In the genomic region with DNA sequence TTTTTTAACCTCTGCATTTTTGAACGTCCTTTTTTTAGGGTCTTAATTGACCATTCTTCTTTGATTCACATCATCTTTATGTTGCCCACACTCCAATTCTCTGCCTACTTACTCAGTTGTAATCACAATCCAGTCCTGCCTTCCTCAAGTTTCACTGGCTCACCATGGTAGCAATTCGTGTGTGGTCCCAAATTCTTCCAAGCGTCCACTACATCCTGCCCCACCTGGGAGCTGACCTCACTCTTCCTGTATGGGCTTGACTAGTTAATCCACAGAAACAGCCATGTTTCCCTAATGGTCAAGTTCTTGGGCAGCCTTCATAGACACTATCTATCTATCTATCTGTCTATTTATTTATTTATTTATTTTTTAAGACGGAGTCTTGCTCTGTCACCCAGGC, we compare ENCODE assay signal across 24 cellular contexts. TPM values are rescaled to one million over a fixed set of nuclear protein-coding genes. Genes with fewer than 3 reads are reported as not detected.
"Had no signal": no experiment of that assay in that cellular context is flagged by ENCODE, and none has a peak within 500 bp of the region (broad histone marks: within the 10 kb centered on the region; RNA-seq: fewer than 3 reads in every experiment).

No MANE protein-coding gene starts in this region.

- FAIRE-seq: islet of Langerhans had no signal

- ATAC-seq: activated CD8-positive, alpha-beta T cell treated with anti-CD3 and anti-CD28 coated beads for 36 hours had no signal

- H3K36me3 ChIP-seq: cardiac muscle cell, thyroid gland had no signal

- DNase-seq: activated CD4-positive, alpha-beta T cell treated with anti-CD3 and anti-CD28 coated beads, Interleukin-2, amount 10 ng/mL, durations not matched to agents 24 days and 14 days; activated CD8-positive, alpha-beta T cell treated with anti-CD3 and anti-CD28 coated beads for 36 hours; activated naive CD4-positive, alpha-beta T cell treated with Interleukin-2 at 50 U/mL for 16 hours; activated T-cell treated with anti-CD3 and anti-CD28 coated beads, Interleukin-2, amount 50 U/mL, for 24 hours; foreskin fibroblast; glutamatergic neuron; hippocampal formation; left ventricle myocardium inferior; mammary epithelial cell; midbrain; nucleus accumbens; stimulated activated CD4-positive, alpha-beta T cell treated with anti-CD3 and anti-CD28 coated beads, Interleukin-12 subunit alpha, Interleukin-12 subunit beta, amount 100 ng/mL, for 4 hours; stimulated activated CD4-positive, alpha-beta T cell treated with anti-CD3 and anti-CD28 coated beads, Interleukin-1b, Interleukin-23, amount 100 ng/mL, for 48 hours; stimulated activated CD8-positive, alpha-beta memory T cell treated with anti-CD3 and anti-CD28 coated beads, Interleukin-4, amount 100 ng/mL, for 48 hours; stimulated activated naive CD4-positive, alpha-beta T cell treated with Interleukin-2 at 50 U/mL for 16 hours; T1000; thyroid gland had no signal

- H3K9me3 Mint-ChIP-seq: activated CD4-positive, alpha-beta T cell treated with anti-CD3 and anti-CD28 coated beads, Interleukin-2, amount 10 ng/mL, durations not matched to agents 24 days and 14 days; activated CD8-positive, alpha-beta T cell treated with anti-CD3 and anti-CD28 coated beads for 36 hours; activated T-cell treated with anti-CD3 and anti-CD28 coated beads, Interleukin-2, amount 50 U/mL, for 24 hours; activated T-helper 2 cell treated with anti-CD3 and anti-CD28 coated beads, Interferon-gamma antibody, Interleukin-2, Interleukin-4, amounts not matched to agents 10 μg/mL and 5 μg/mL and 100 μg/mL, durations not matched to agents 14 hours and 24 hours and 36 hours; nephron had no signal

- H3K27ac Mint-ChIP-seq: activated CD4-positive, alpha-beta T cell treated with anti-CD3 and anti-CD28 coated beads, Interleukin-2, amount 10 ng/mL, durations not matched to agents 24 days and 14 days; activated CD8-positive, alpha-beta T cell treated with anti-CD3 and anti-CD28 coated beads for 36 hours; activated T-cell treated with anti-CD3 and anti-CD28 coated beads, Interleukin-2, amount 50 U/mL, for 24 hours; activated T-helper 2 cell treated with anti-CD3 and anti-CD28 coated beads, Interferon-gamma antibody, Interleukin-2, Interleukin-4, amounts not matched to agents 10 μg/mL and 5 μg/mL and 100 μg/mL, durations not matched to agents 14 hours and 24 hours and 36 hours; nephron; progenitor cell of endocrine pancreas had no signal

- H3K27me3 ChIP-seq: ascending aorta, cardiac muscle cell, thyroid gland had no signal

- H3K4me1 Mint-ChIP-seq: nephron had no signal

- H3K4me3 ChIP-seq: ascending aorta, cardiac muscle cell, left ventricle myocardium inferior, thyroid gland had no signal

- H3K27ac ChIP-seq: ascending aorta, cardiac muscle cell, epithelial cell of prostate, left ventricle myocardium inferior, thyroid gland had no signal

- H3K4me1 ChIP-seq: left ventricle myocardium inferior, thyroid gland had no signal

- H3K4me3 Mint-ChIP-seq: activated CD4-positive, alpha-beta T cell treated with anti-CD3 and anti-CD28 coated beads, Interleukin-2, amount 10 ng/mL, durations not matched to agents 24 days and 14 days; activated CD8-positive, alpha-beta T cell treated with anti-CD3 and anti-CD28 coated beads for 36 hours; activated T-cell treated with anti-CD3 and anti-CD28 coated beads, Interleukin-2, amount 50 U/mL, for 24 hours; nephron had no signal

RNA-seq across cellular contexts. Expression of gene SERPINF2, which starts 39.6 kb away (rescaled TPM):
- polyA plus RNA-seq: cardiac muscle cell had no signal
